ENCODE assay signal across 1 cellular context in genomic region chr3:32359766-32360513, GRCh38.
TF ChIP-seq lines count a peak whose summit lies in the region.

No MANE protein-coding gene starts in this region.

TF ChIP-seq in H1, 55 proteins besides CTCF, POLR2A, EP300 and RAD21:
- no peak for TF ChIP-seq RFX5 (IDR thresholded peaks at IDR 0.05; ENCODE audit: borderline replicate concordance, low read depth, low read length)
- peak; percentile 97 for TF ChIP-seq KDM1A (IDR thresholded peaks at IDR 0.05; ENCODE audit: borderline replicate concordance, low read length)
- no peak for TF ChIP-seq SP2 (IDR thresholded peaks at IDR 0.05; ENCODE audit: low read length)
- peak; percentile 90 for TF ChIP-seq TEAD4 (IDR thresholded peaks at IDR 0.05; ENCODE audit: low read depth, low read length)
- TF ChIP-seq SP1 (IDR thresholded peaks at IDR 0.05; ENCODE audit: low read depth, low read length), result no peak
- TF ChIP-seq HDAC2 (IDR thresholded peaks at IDR 0.05; ENCODE audit: borderline replicate concordance in 1 of 2, low read depth in 2 of 2, low read length in 2 of 2), result peak in 1 of 2 experiments; percentile 95; a peak in 1 of 4 replicates
